In the genomic region with DNA sequence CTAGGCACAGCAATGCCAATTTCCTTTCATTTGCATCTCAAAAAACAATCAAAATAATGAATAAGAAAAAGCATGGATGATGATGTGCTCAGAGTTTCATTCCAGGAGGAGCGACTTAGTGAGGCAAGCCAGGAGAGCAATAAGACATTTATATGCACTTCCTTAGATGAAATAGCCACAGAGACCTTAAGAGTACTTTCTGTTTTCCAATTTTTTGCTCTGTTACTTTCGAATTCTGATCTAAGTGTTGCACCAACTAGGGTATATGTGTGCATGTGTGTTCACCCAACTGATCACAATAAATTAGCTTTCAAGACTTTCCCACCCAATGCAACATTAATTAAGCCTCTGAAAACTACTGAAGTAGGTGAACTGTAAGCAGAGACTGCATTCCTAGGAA, we compare ENCODE assay signal across 8 cellular contexts. TPM values are rescaled to one million over a fixed set of nuclear protein-coding genes. Genes with fewer than 3 reads are reported as not detected.
DNase-seq lines count a peak whose midpoint lies in the region; ATAC-seq and TF ChIP-seq lines count a peak whose summit lies in the region.

No MANE protein-coding gene starts in this region.

- DNase-seq in DMS53 treated with DMSO at 0.1 percent for 48 hours (lab: John Stamatoyannopoulos, UW; ENCODE audit: unreplicated experiment) = peak; percentile 62
- no peak for DNase-seq in T-cell
- peak; percentile 15 for DNase-seq in fibroblast of mammary gland (ENCODE audit: low read depth)
- no peak for DNase-seq in NCI-H2081 (lab: John Stamatoyannopoulos, UW)
- no peak for DNase-seq in AG20443 (ENCODE audit: low spot score)
- DNase-seq in SIG-M5 treated with dmso at 0.1 percent for 504 hours (lab: John Stamatoyannopoulos, UW; ENCODE audit: unreplicated experiment) = no peak

- H3K4me3 Mint-ChIP-seq in T-cell = peak overlapping the region; percentile 87 to 90 (median 87)

- peaks cover 0 to 3% of the 10 kb centered on the region in 2 donors for H3K27me3 Mint-ChIP-seq in T-cell

- H3K4me3 ChIP-seq in fibroblast of mammary gland (ENCODE audit: control insufficient read depth, low read depth, low read length) = peak overlapping the region; percentile 68
- peak overlapping the region; percentile 59 for H3K4me3 ChIP-seq in parathyroid adenoma (ENCODE audit: low read depth, low read length)

- H3K36me3 ChIP-seq in parathyroid adenoma (ENCODE audit: control insufficient read depth, insufficient read depth, low read length) = no peaks in the 10 kb centered on the region

- CTCF ChIA-PET in T-cell (lab: Charles Lee) = no interaction called here

- TF ChIP-seq CTCF in fibroblast of mammary gland (conservative IDR thresholded peaks at IDR 0.05; ENCODE audit: control insufficient read depth, insufficient read depth, low read depth, low read length) = no peak
- no peak for TF ChIP-seq CTCF in parathyroid adenoma (IDR thresholded peaks at IDR 0.05)

- no peaks in the 10 kb centered on the region for H3K9me3 ChIP-seq in parathyroid adenoma (ENCODE audit: control insufficient read depth, low read length)

- H3K27me3 ChIP-seq in parathyroid adenoma (ENCODE audit: control insufficient read depth, insufficient read depth, low read length) = no peaks in the 10 kb centered on the region

- POLR2A ChIA-PET in T-cell (lab: Charles Lee) = no interaction called here

- H3K36me3 Mint-ChIP-seq in T-cell = peaks cover 3% of the 10 kb centered on the region

- ATAC-seq in T-cell (replicated peaks in 1 of 4) (peak in 1 of 4 experiments; percentile 37), HG03571 (IDR thresholded peaks at IDR 0.05; ENCODE audit: unreplicated experiment) (no peak)

- H3K27ac ChIP-seq in parathyroid adenoma = peak overlapping the region; percentile 52

- H3K79me2 ChIP-seq in parathyroid adenoma = no peaks in the 10 kb centered on the region

- H2AFZ ChIP-seq in parathyroid adenoma = peak overlapping the region; percentile 84

- peak overlapping the region; percentile 80 to 85 for H3K27ac Mint-ChIP-seq in T-cell

- H3K4me1 Mint-ChIP-seq in T-cell = peaks cover 20 to 27% (median 26%) of the 10 kb centered on the region in 3 donors

- H3K9me3 Mint-ChIP-seq in T-cell = peaks cover 0 to 8% (median 3%) of the 10 kb centered on the region in 3 donors

- no peak overlapping the region for H3K9ac ChIP-seq in parathyroid adenoma

- H3K4me2 ChIP-seq in parathyroid adenoma (ENCODE audit: low read length) = peak overlapping the region; percentile 90

- no peaks in the 10 kb centered on the region for H3K4me1 ChIP-seq in parathyroid adenoma

RNA-seq across cellular contexts. Expression of gene RAB27B, which starts 0.7 kb away (rescaled TPM):
- 1 to 10 TPM; 2.6 to 4.3 (median 3.0) TPM for total RNA-seq in T-cell

Comparison
In these comparisons a context has a peak if more than half of its experiments do, and no peak if none do; other contexts are left out.
1. DNase-seq: peak in DMS53 treated with DMSO at 0.1 percent for 48 hours (single experiment) and fibroblast of mammary gland (single experiment); none in T-cell (0 of 34), NCI-H2081 (0 of 2), AG20443 (single experiment) and SIG-M5 treated with dmso at 0.1 percent for 504 hours (single experiment).